ENCODE assay signal across 20 cellular contexts in genomic region chr16:75298252-75298651, GRCh38. TPM values are rescaled to one million over a fixed set of nuclear protein-coding genes. Genes with fewer than 3 reads are reported as not detected.
A peak's percentile ranks its signal among the peaks of the same experiment; 100 is the strongest.
DNase-seq lines count a peak whose midpoint lies in the region; ATAC-seq, FAIRE-seq and TF ChIP-seq lines count a peak whose summit lies in the region.
"Had no signal": no experiment of that assay in that cellular context is flagged by ENCODE, and none has a peak within 500 bp of the region (broad histone marks: within the 10 kb centered on the region; RNA-seq: fewer than 3 reads in every experiment).

No MANE protein-coding gene starts in this region.

- WGBS in IMR-90 (ENCODE audit: extremely low coverage in 2 of 2, insufficient read length in 1 of 2), 2 experiments: no CpG with 5 or more reads among the region's 5 CpGs

- no peaks in the 10 kb centered on the region for H4K20me1 ChIP-seq in IMR-90 (ENCODE audit: insufficient read depth, low read length)

- peaks cover 7% of the 10 kb centered on the region for H3K4me1 ChIP-seq in IMR-90 (ENCODE audit: control insufficient read depth, insufficient read depth, low read length)

- no peak for FAIRE-seq in D721Med (lab: Jason Lieb, UNC)
- FAIRE-seq: GM19239, RCC 7860 had no signal

- dilution Hi-C loops in IMR-90 (cut with HindIII; ENCODE audit: low sequenced_read_pairs, unreplicated experiment): no loop called here

- TF ChIP-seq CTCF in IMR-90 (conservative IDR thresholded peaks at IDR 0.05; ENCODE audit: low read depth, low read length) (no peak), D721Med (IDR thresholded peaks at IDR 0.05; ENCODE audit: insufficient read depth, missing control alignments) (no peak)

- CTCF ChIA-PET in IMR-90 (lab: Yijun Ruan, JAX): no interaction called here

- H2BK20ac ChIP-seq in IMR-90 (ENCODE audit: low read depth, low read length): no peak overlapping the region

- no peaks in the 10 kb centered on the region for H3K9me3 ChIP-seq in IMR-90 (ENCODE audit: control insufficient read depth, insufficient read depth, low read length)

- in situ Hi-C loops in IMR-90 (cut with MboI; ENCODE audit: low sequenced_read_pairs): no loop called here

- no peaks in the 10 kb centered on the region for H3K27me3 ChIP-seq in IMR-90 (ENCODE audit: control insufficient read depth, insufficient read depth, low read length)

- no peak overlapping the region for H3K23ac ChIP-seq in IMR-90 (ENCODE audit: low read depth, low read length)

- no peak overlapping the region for H2BK5ac ChIP-seq in IMR-90 (ENCODE audit: low read depth, low read length, poor library complexity, severe bottlenecking)

- no peak overlapping the region for H3K27ac ChIP-seq in IMR-90 (ENCODE audit: insufficient read depth, low read length)
- H3K27ac ChIP-seq in cingulate gyrus (ENCODE audit: low read depth, low read length): peak overlapping the region; percentile 5
- H3K27ac ChIP-seq: C4-2B, HL-60 had no signal

- H2BK120ac ChIP-seq in IMR-90 (ENCODE audit: low read depth, low read length): no peak overlapping the region

- BruUV-seq in IMR-90 (replicated peaks; lab: Mats Ljungman, UMichigan): no TSS peak

- no peak for ATAC-seq in IMR-90 (ENCODE audit: low read depth)
- no peak for ATAC-seq in sciatic nerve
- ATAC-seq: HCT116, Right ventricle myocardium inferior had no signal

- no peak overlapping the region for H4K5ac ChIP-seq in IMR-90 (ENCODE audit: low read depth, low read length)

- POLR2A ChIA-PET in IMR-90 (lab: Charles Lee; ENCODE audit: unreplicated experiment): no interaction called here

- TF ChIP-seq POLR2A in IMR-90 (IDR thresholded peaks at IDR 0.05; ENCODE audit: low read depth, low read length): no peak

- intact Hi-C loops in IMR-90 (cut with micrococcal nuclease): no loop called here
- intact Hi-C loops in sciatic nerve (cut with DNase I): no loop called here

- DNase-seq in IMR-90: no peak
- peak; percentile 76 for DNase-seq in medulla oblongata (ENCODE audit: extremely low spot score)
- DNase-seq in sciatic nerve (ENCODE audit: low spot score): peak; percentile 34
- no peak for DNase-seq in D721Med (ENCODE audit: insufficient read length, low spot score)
- DNase-seq in GM19240 (ENCODE audit: insufficient read length, low spot score): no peak
- no peak for DNase-seq in NCI-H748 (lab: John Stamatoyannopoulos, UW; ENCODE audit: unreplicated experiment)
- DNase-seq: GDM1; GOT3; NCI-H1105 treated with DMSO at 0.1 percent for 48 hours; NCI-H1694; NCI-H2081 treated with DMSO at 0.1 percent for 48 hours; NCI-H748 treated with DMSO at 0.1 percent for 48 hours; NK-92 treated with Interleukin-12 subunit alpha and Interleukin-12 subunit beta, amount 100 ng/mL, for 24 hours had no signal

- H2AK9ac ChIP-seq in IMR-90 (replicated peaks; ENCODE audit: low read depth, low read length, poor library complexity): no peak overlapping the region

- no peak overlapping the region for H3K18ac ChIP-seq in IMR-90 (ENCODE audit: low read depth, low read length)

- H2AK5ac ChIP-seq in IMR-90 (ENCODE audit: low read depth, low read length): peak overlapping the region; percentile 52

- H2AFZ ChIP-seq in IMR-90 (replicated peaks; ENCODE audit: low read length, poor library complexity): no peak overlapping the region

- no peak overlapping the region for H3K4me3 ChIP-seq in IMR-90 (ENCODE audit: insufficient read depth, low read depth, low read length)

- peaks cover 0 to 24% of the 10 kb centered on the region in 2 experiments; a peak in 1 of 4 replicates for H3K79me1 ChIP-seq in IMR-90 (ENCODE audit: low read depth in 1 of 2, low read length in 2 of 2)

- no peak overlapping the region for H3K9ac ChIP-seq in IMR-90 (ENCODE audit: low read depth, low read length)

- no peak overlapping the region for H3K14ac ChIP-seq in IMR-90 (replicated peaks; ENCODE audit: low read depth, low read length)

- H3K9me1 ChIP-seq in IMR-90 (ENCODE audit: insufficient read depth, low read length): peaks cover 14% of the 10 kb centered on the region; the same call in 1 of the 2 replicates

- peaks cover 19% of the 10 kb centered on the region for H3K36me3 ChIP-seq in IMR-90 (ENCODE audit: control insufficient read depth, insufficient read depth, low read length)

- no peak overlapping the region for H3K56ac ChIP-seq in IMR-90 (ENCODE audit: extremely low read depth, insufficient read depth, low read length)

- no peak for TF ChIP-seq RAD21 in IMR-90 (IDR thresholded peaks at IDR 0.05; ENCODE audit: low read length)

- H4K8ac ChIP-seq in IMR-90 (ENCODE audit: low read depth in 2 of 2, low read length in 2 of 2): no peak overlapping the region

- no peak overlapping the region for H4K91ac ChIP-seq in IMR-90 (ENCODE audit: insufficient read depth, low read depth, low read length)

- no peak overlapping the region for H3K4me2 ChIP-seq in IMR-90 (ENCODE audit: low read depth, low read length)

- H2BK15ac ChIP-seq in IMR-90 (ENCODE audit: low read depth, low read length): no peak overlapping the region

- no peak overlapping the region for H3K4ac ChIP-seq in IMR-90 (ENCODE audit: low read depth, low read length)

TF ChIP-seq in IMR-90, 13 proteins besides CTCF, POLR2A, EP300 and RAD21:
- TF ChIP-seq CEBPB (IDR thresholded peaks at IDR 0.05; ENCODE audit: low read depth, low read length) (no peak), FOS (IDR thresholded peaks at IDR 0.05; ENCODE audit: low read depth, low read length) (no peak), SMC3 (IDR thresholded peaks at IDR 0.05; ENCODE audit: low read depth, low read length) (no peak), MAFK (IDR thresholded peaks at IDR 0.05; ENCODE audit: low read depth, low read length) (no peak), CHD1 (IDR thresholded peaks at IDR 0.05; ENCODE audit: low read depth, low read length) (no peak), BHLHE40 (IDR thresholded peaks at IDR 0.05; ENCODE audit: low read depth, low read length) (no peak), MAZ (IDR thresholded peaks at IDR 0.05; ENCODE audit: borderline replicate concordance, low read depth, low read length) (no peak), RFX5 (IDR thresholded peaks at IDR 0.05; ENCODE audit: low read depth, low read length) (no peak), RCOR1 (IDR thresholded peaks at IDR 0.05; ENCODE audit: insufficient replicate concordance, low read length) (no peak), ELK1 (IDR thresholded peaks at IDR 0.05; ENCODE audit: borderline replicate concordance, low read depth, low read length) (no peak), USF2 (IDR thresholded peaks at IDR 0.05; ENCODE audit: low read depth, low read length) (no peak), NFE2L2 (IDR thresholded peaks at IDR 0.05; ENCODE audit: low read depth, low read length) (no peak), MXI1 (IDR thresholded peaks at IDR 0.05; ENCODE audit: borderline replicate concordance, low read depth, low read length) (no peak)

RNA-seq across cellular contexts. Expression of gene BCAR1, which starts 46.8 kb away (rescaled TPM):
- total RNA-seq in IMR-90 (2012; rRNA removed): 17.8 and 18.1 TPM in 2 replicates
- 99.4 and 127 TPM in 2 replicates for polyA plus RNA-seq in IMR-90 (2012; rRNA removed)
- 84.8 and 140 TPM in 2 replicates for polyA plus RNA-seq in IMR-90 (2012; cell fraction: cytosol; rRNA removed)
- 214 and 473 TPM in 2 replicates for polyA plus RNA-seq in IMR-90 (2012; cell fraction: nucleus; rRNA removed; ENCODE audit: low replicate concordance)
- total RNA-seq in sciatic nerve: 71.7 TPM

Comparison
In these comparisons a context has a peak if more than half of its experiments do, and no peak if none do; other contexts are left out.
1. DNase-seq: peak in medulla oblongata (single experiment) and sciatic nerve (single experiment); none in IMR-90 (single experiment), D721Med (single experiment), GM19240 (single experiment) and NCI-H748 (single experiment).